ENCODE assay signal across 17 cellular contexts in genomic region chr16:1681032-1681431, GRCh38. TPM values are rescaled to one million over a fixed set of nuclear protein-coding genes. Genes with fewer than 3 reads are reported as not detected.
DNase-seq lines count a peak whose midpoint lies in the region; ATAC-seq and TF ChIP-seq lines count a peak whose summit lies in the region.
"Had no signal": no experiment of that assay in that cellular context is flagged by ENCODE, and none has a peak within 500 bp of the region (broad histone marks: within the 10 kb centered on the region; RNA-seq: fewer than 3 reads in every experiment).

No MANE protein-coding gene starts in this region.

- H3K27me3 Mint-ChIP-seq in Caco-2 (ENCODE audit: insufficient read depth, unreplicated experiment) (no peaks in the 10 kb centered on the region), endothelial cell (ENCODE audit: unreplicated experiment) (peaks cover 13% of the 10 kb centered on the region), osteocyte (ENCODE audit: unreplicated experiment) (no peaks in the 10 kb centered on the region)
- H3K27me3 Mint-ChIP-seq: activated B cell treated with CpG ODN at 0.5 μM for 24 hours had no signal

- POLR2A ChIA-PET in Caco-2 (lab: Charles Lee), result no interaction called here
- POLR2A ChIA-PET in OCI-LY7 (lab: Charles Lee), result no interaction called here

- no peak overlapping the region for H3K4me3 ChIP-seq in Caco-2 (ENCODE audit: low read depth, low read length)
- no peak overlapping the region for H3K4me3 ChIP-seq in OCI-LY7 (ENCODE audit: low read depth, low read length, poor library complexity, severe bottlenecking)
- no peak overlapping the region for H3K4me3 ChIP-seq in uterus
- no peak overlapping the region for H3K4me3 ChIP-seq in spleen
- H3K4me3 ChIP-seq: GM12878, left ventricle myocardium inferior, Peyer's patch, testis had no signal

- no peak for TF ChIP-seq CTCF in Caco-2 (IDR thresholded peaks at IDR 0.05; ENCODE audit: insufficient read depth in 1 of 2, low read depth in 1 of 2, low read length in 1 of 2, severe bottlenecking in 1 of 2, unreplicated experiment in 1 of 2)
- no peak for TF ChIP-seq CTCF in OCI-LY7 (conservative IDR thresholded peaks at IDR 0.05; ENCODE audit: low read length)
- no peak for TF ChIP-seq CTCF in endothelial cell (IDR thresholded peaks at IDR 0.05; ENCODE audit: unreplicated experiment)
- TF ChIP-seq CTCF in osteocyte (IDR thresholded peaks at IDR 0.05), result no peak
- TF ChIP-seq CTCF in uterus (IDR thresholded peaks at IDR 0.05), result no peak
- no peak for TF ChIP-seq CTCF in spleen (IDR thresholded peaks at IDR 0.05 in 8 of 11, conservative IDR thresholded peaks at IDR 0.05 in 3 of 11)

- CTCF ChIA-PET in Caco-2 (lab: Charles Lee), result interaction anchor here (1.4 kb wide), 1 partner anchor 25 kb away, joined by 3 read pairs; the partner anchor contains the start of gene MAPK8IP3
- CTCF ChIA-PET in OCI-LY7 (lab: Charles Lee; ENCODE audit: unreplicated experiment), result no interaction called here

- H3K36me3 ChIP-seq in Caco-2 (ENCODE audit: control insufficient read depth, insufficient read depth, low read length) (no peaks in the 10 kb centered on the region; the same call in 1 of the 2 replicates), OCI-LY7 (ENCODE audit: insufficient read depth, low read length) (peaks cover 57% of the 10 kb centered on the region), uterus (no peaks in the 10 kb centered on the region), spleen (peaks cover 0 to 34% (median 14%) of the 10 kb centered on the region in 6 donors)

- H3K27ac Mint-ChIP-seq in Caco-2 (ENCODE audit: unreplicated experiment) (peak overlapping the region; percentile 48), endothelial cell (ENCODE audit: unreplicated experiment) (peak overlapping the region; percentile 42), osteocyte (ENCODE audit: unreplicated experiment) (peak overlapping the region; percentile 56)
- H3K27ac Mint-ChIP-seq: activated B cell treated with CpG ODN at 0.5 μM for 24 hours had no signal

- no peaks in the 10 kb centered on the region for H3K27me3 ChIP-seq in Caco-2 (replicated peaks; ENCODE audit: control insufficient read depth, insufficient read depth, low read length)
- no peaks in the 10 kb centered on the region for H3K27me3 ChIP-seq in uterus
- H3K27me3 ChIP-seq in spleen (replicated peaks in 1 of 7), result no peaks in the 10 kb centered on the region
- H3K27me3 ChIP-seq: Peyer's patch, testis had no signal

- intact Hi-C loops in Caco-2 (cut with micrococcal nuclease; ENCODE audit: unreplicated experiment) (no loop called here), OCI-LY7 (cut with micrococcal nuclease; ENCODE audit: unreplicated experiment) (no loop called here), uterus (cut with DNase I; ENCODE audit: low total_unique reads) (no loop called here), spleen (cut with DNase I; ENCODE audit: low total_unique reads) (no loop called here)

- H3K36me3 Mint-ChIP-seq in Caco-2 (ENCODE audit: insufficient read depth, unreplicated experiment), result peaks cover 58% of the 10 kb centered on the region
- H3K36me3 Mint-ChIP-seq in endothelial cell (ENCODE audit: low read depth, unreplicated experiment), result peaks cover 26% of the 10 kb centered on the region
- peaks cover 3% of the 10 kb centered on the region for H3K36me3 Mint-ChIP-seq in osteocyte (ENCODE audit: unreplicated experiment)

- TF ChIP-seq POLR2A in uterus (IDR thresholded peaks at IDR 0.05), result no peak
- TF ChIP-seq POLR2A in spleen (IDR thresholded peaks at IDR 0.05), result no peak

- no peak overlapping the region for H3K27ac ChIP-seq in OCI-LY7 (ENCODE audit: low read depth, low read length, poor library complexity, severe bottlenecking)
- no peak overlapping the region for H3K27ac ChIP-seq in uterus
- H3K27ac ChIP-seq in spleen, result no peak overlapping the region
- H3K27ac ChIP-seq: left ventricle myocardium inferior, Peyer's patch, testis had no signal

- H3K9me3 ChIP-seq in Caco-2, result no peaks in the 10 kb centered on the region
- no peaks in the 10 kb centered on the region for H3K9me3 ChIP-seq in OCI-LY7 (ENCODE audit: low read length)
- no peaks in the 10 kb centered on the region for H3K9me3 ChIP-seq in uterus
- no peaks in the 10 kb centered on the region for H3K9me3 ChIP-seq in spleen
- H3K9me3 ChIP-seq: left ventricle myocardium inferior, Peyer's patch, testis had no signal

- DNase-seq in Caco-2, result no peak
- DNase-seq in OCI-LY7 (ENCODE audit: low spot score), result no peak
- no peak for DNase-seq in endothelial cell (ENCODE audit: low spot score)
- no peak for DNase-seq in osteocyte (ENCODE audit: extremely low spot score, unreplicated experiment)
- no peak for DNase-seq in uterus
- no peak for DNase-seq in spleen
- DNase-seq: activated B cell treated with CpG ODN at 0.5 μM for 24 hours; effector memory CD4-positive, alpha-beta T cell; left ventricle myocardium inferior; MM.1S; NCI-H2029; NCI-H69; Peyer's patch; right cardiac atrium; testis had no signal

- H2AFZ ChIP-seq in OCI-LY7 (ENCODE audit: low read length), result no peak overlapping the region

- no peak for ATAC-seq in activated CD4-positive, CD25-positive, alpha-beta regulatory T cell treated with anti-CD3 and anti-CD28 coated beads, Interleukin-2, amount 50 U/mL, for 24 hours
- ATAC-seq: GM12878, right cardiac atrium had no signal

- no peaks in the 10 kb centered on the region for H3K9me2 ChIP-seq in OCI-LY7 (ENCODE audit: insufficient read depth, low read length)

- peaks cover 70% of the 10 kb centered on the region for H3K79me2 ChIP-seq in OCI-LY7 (ENCODE audit: insufficient read depth, low read depth, low read length)

- H3K4me3 Mint-ChIP-seq in Caco-2 (ENCODE audit: unreplicated experiment), result no peak overlapping the region
- H3K4me3 Mint-ChIP-seq in endothelial cell (ENCODE audit: unreplicated experiment), result peak overlapping the region; percentile 56
- no peak overlapping the region for H3K4me3 Mint-ChIP-seq in osteocyte (ENCODE audit: unreplicated experiment)

- BruUV-seq in Caco-2 (replicated peaks; lab: Mats Ljungman, UMichigan) (no TSS peak), OCI-LY7 (replicated peaks; lab: Mats Ljungman, UMichigan) (TSS peak; percentile 5)

- H4K20me1 ChIP-seq in OCI-LY7 (ENCODE audit: insufficient read depth, low read length), result peaks cover 27% of the 10 kb centered on the region

- H3K4me1 Mint-ChIP-seq in Caco-2 (ENCODE audit: low read depth, unreplicated experiment), result no peaks in the 10 kb centered on the region
- peaks cover 52% of the 10 kb centered on the region for H3K4me1 Mint-ChIP-seq in endothelial cell (ENCODE audit: unreplicated experiment)
- H3K4me1 Mint-ChIP-seq in osteocyte (ENCODE audit: unreplicated experiment), result peaks cover 23% of the 10 kb centered on the region

- H3K4me1 ChIP-seq in Caco-2 (no peaks in the 10 kb centered on the region), OCI-LY7 (ENCODE audit: insufficient read depth, low read length, poor library complexity, severe bottlenecking) (peaks cover 22% of the 10 kb centered on the region), uterus (peaks cover 0 to 6% of the 10 kb centered on the region in 2 donors), spleen (peaks cover 16 to 44% (median 22%) of the 10 kb centered on the region in 6 donors)
- H3K4me1 ChIP-seq: Peyer's patch had no signal

- 87 to 96% (median 95%) methylated on average over 10 of the region's 10 CpGs for WGBS in spleen, 5 donors

- H3K9me3 Mint-ChIP-seq in Caco-2 (ENCODE audit: unreplicated experiment) (no peaks in the 10 kb centered on the region), endothelial cell (ENCODE audit: unreplicated experiment) (no peaks in the 10 kb centered on the region), osteocyte (ENCODE audit: unreplicated experiment) (no peaks in the 10 kb centered on the region)
- H3K9me3 Mint-ChIP-seq: activated B cell treated with CpG ODN at 0.5 μM for 24 hours had no signal

- no peak overlapping the region for H3K4me2 ChIP-seq in OCI-LY7 (ENCODE audit: low read length)

RNA-seq across cellular contexts. Expression of gene JPT2, which starts 3.0 kb away (rescaled TPM):
- 170 and 178 TPM in 2 replicates for total RNA-seq in Caco-2 (2022)
- total RNA-seq in OCI-LY7 (2014; rRNA removed; shearing (Covaris generic)), result 48.3 and 67.4 TPM in 2 replicates
- 75.2 and 80.3 TPM in 2 replicates for total RNA-seq in OCI-LY7 (2022)
- total RNA-seq in endothelial cell (ENCODE audit: unreplicated experiment), result 180 TPM
- 53.6 and 55.1 TPM in 2 replicates for total RNA-seq in osteocyte
- 10 to 100 TPM; 10.6 to 59.0 (median 39.6) TPM for total RNA-seq in uterus
- total RNA-seq in spleen, result 10 to 100 TPM; 15.6 to 30.5 (median 22.7) TPM
- 10 to 100 TPM in 2 of 3 donors, 1 to 10 TPM in 1; 8.2 to 15.0 (median 12.9) TPM for polyA plus RNA-seq in spleen

RNA-seq across cellular contexts. Expression of gene MAPK8IP3, which starts 25.0 kb away (rescaled TPM):
- total RNA-seq in Caco-2 (2022), result 60.5 and 74.9 TPM in 2 replicates
- total RNA-seq in OCI-LY7 (2014; rRNA removed; shearing (Covaris generic)), result 95.9 and 114 TPM in 2 replicates
- total RNA-seq in OCI-LY7 (2022), result 130 and 133 TPM in 2 replicates
- total RNA-seq in endothelial cell (ENCODE audit: unreplicated experiment), result 147 TPM
- 89.7 and 105 TPM in 2 replicates for total RNA-seq in osteocyte
- 100 to 1,000 TPM in 1 of 4 donors, 10 to 100 TPM in 3; 17.4 to 113 (median 77.8) TPM for total RNA-seq in uterus
- 100 to 1,000 TPM in 6 of 7 donors, 10 to 100 TPM in 1; 97.0 to 134 (median 126) TPM for total RNA-seq in spleen
- 100 to 1,000 TPM in 1 of 3 donors, 10 to 100 TPM in 2; 27.2 to 116 (median 57.8) TPM for polyA plus RNA-seq in spleen
